26 cellular contexts compared by ENCODE assay signal in the genomic region with DNA sequence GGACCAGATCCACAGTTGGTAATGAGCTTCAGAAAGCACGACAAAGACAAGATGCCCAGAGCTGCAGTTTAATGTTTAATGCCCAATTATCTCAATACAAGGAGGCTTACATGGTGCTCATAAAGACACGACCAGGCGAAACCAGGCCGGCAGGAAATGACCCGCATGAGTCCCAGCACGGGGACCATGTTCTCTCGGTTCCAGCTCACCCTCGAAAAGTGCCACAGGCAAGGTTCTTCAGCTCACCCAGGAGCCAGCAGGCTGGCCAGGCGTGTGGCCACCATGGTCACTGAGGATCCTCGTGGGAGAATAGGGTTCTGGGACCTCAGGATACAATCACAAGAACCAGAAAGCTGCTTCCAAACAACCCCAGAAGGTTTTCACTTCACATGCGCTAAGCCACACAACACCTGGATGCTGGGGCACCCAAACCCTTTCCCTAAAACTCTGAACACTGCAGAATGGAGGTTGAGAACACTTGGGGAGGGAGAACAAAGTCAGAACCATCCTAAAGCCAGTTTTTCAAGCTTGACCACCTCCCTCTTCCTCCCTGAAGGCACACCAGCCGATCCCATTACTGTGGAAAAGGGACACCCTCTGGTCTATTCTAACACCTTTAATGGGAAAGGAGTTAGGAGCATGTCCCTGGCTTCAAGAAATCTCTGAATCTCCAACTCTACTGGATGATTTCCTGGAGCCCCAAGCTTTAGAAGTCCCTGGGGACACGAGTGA.
"Had no signal": no experiment of that assay in that cellular context is flagged by ENCODE, and none has a peak within 500 bp of the region (broad histone marks: within the 10 kb centered on the region; RNA-seq: fewer than 3 reads in every experiment).

No MANE protein-coding gene starts in this region.

- H3K9ac ChIP-seq: neural progenitor cell had no signal

- ATAC-seq: activated naive CD8-positive, alpha-beta T cell treated with anti-CD3 and anti-CD28 coated beads, Interleukin-2, amount 50 U/mL, for 24 hours; gastrocnemius medialis; left ventricle myocardium superior; mucosa of descending colon; stimulated activated naive CD8-positive, alpha-beta T cell treated with anti-CD3 and anti-CD28 coated beads, Interleukin-15, Interleukin-2, amounts not matched to agents 100 U/mL and 50 U/mL, for 24 hours had no signal

- H3K27ac ChIP-seq: colonic mucosa, gastrocnemius medialis, neural progenitor cell, prostate gland, right atrium auricular region, tibial artery, uterus had no signal

- H3K9me3 ChIP-seq: colonic mucosa, gastrocnemius medialis, mucosa of descending colon, prostate gland, right atrium auricular region, tibial artery, uterus had no signal

- H3K36me3 ChIP-seq: colonic mucosa, gastrocnemius medialis, neural progenitor cell, prostate gland, right atrium auricular region, tibial artery, uterus had no signal

- H3K4me1 ChIP-seq: colonic mucosa, gastrocnemius medialis, prostate gland, right atrium auricular region, tibial artery, uterus had no signal

- H3K4me3 ChIP-seq: colonic mucosa, gastrocnemius medialis, mucosa of descending colon, neural progenitor cell, prostate gland, right atrium auricular region, tibial artery, uterus had no signal

- H3K4me3 Mint-ChIP-seq: activated B cell treated with CpG ODN at 0.5 μM for 24 hours; activated naive CD8-positive, alpha-beta T cell treated with anti-CD3 and anti-CD28 coated beads, Interleukin-2, amount 50 U/mL, for 24 hours; brain; central memory CD8-positive, alpha-beta T cell; naive B cell; neural progenitor cell; T-helper 2 cell treated with Interferon-gamma antibody and Interleukin-4, amounts not matched to agents 5 μg/mL and 100 μg/mL, for 36 hours had no signal

- H3K27me3 Mint-ChIP-seq: activated B cell treated with CpG ODN at 0.5 μM for 24 hours; activated naive CD8-positive, alpha-beta T cell treated with anti-CD3 and anti-CD28 coated beads, Interleukin-2, amount 50 U/mL, for 24 hours; central memory CD8-positive, alpha-beta T cell; naive B cell had no signal

- H3K4me1 Mint-ChIP-seq: activated naive CD8-positive, alpha-beta T cell treated with anti-CD3 and anti-CD28 coated beads, Interleukin-2, amount 50 U/mL, for 24 hours; brain; central memory CD8-positive, alpha-beta T cell had no signal

- H3K36me3 Mint-ChIP-seq: naive B cell had no signal

- DNase-seq: activated B cell treated with CpG ODN at 0.5 μM for 24 hours; activated CD4-positive, alpha-beta T cell treated with anti-CD3 and anti-CD28 coated beads for 48 hours; activated naive CD4-positive, alpha-beta T cell treated with Interleukin-2 at 50 U/mL for 16 hours; activated naive CD8-positive, alpha-beta T cell treated with anti-CD3 and anti-CD28 coated beads, Interleukin-2, amount 50 U/mL, for 24 hours; activated T-cell treated with anti-CD3 and anti-CD28 coated beads for 4 hours; anterior cingulate cortex; colonic mucosa; erythroblast; gastrocnemius medialis; left ventricle myocardium superior; mesenchymal stem cell; mucosa of descending colon; naive B cell; stimulated activated CD4-positive, alpha-beta T cell treated with anti-CD3 and anti-CD28 coated beads, Interleukin-12 subunit alpha, Interleukin-12 subunit beta, amount 100 ng/mL, for 4 hours; stimulated activated CD4-positive, alpha-beta T cell treated with anti-CD3 and anti-CD28 coated beads, Interleukin-1b, Interleukin-23, amount 100 ng/mL, for 48 hours; stimulated activated CD8-positive, alpha-beta memory T cell treated with anti-CD3 and anti-CD28 coated beads, Interleukin-4, amount 100 ng/mL, for 48 hours; stimulated activated naive CD8-positive, alpha-beta T cell treated with anti-CD3 and anti-CD28 coated beads, Interleukin-15, Interleukin-2, amounts not matched to agents 100 U/mL and 50 U/mL, for 24 hours; substantia nigra; tibial artery; uterus had no signal

- H3K9me3 Mint-ChIP-seq: activated B cell treated with CpG ODN at 0.5 μM for 24 hours; activated naive CD8-positive, alpha-beta T cell treated with anti-CD3 and anti-CD28 coated beads, Interleukin-2, amount 50 U/mL, for 24 hours; brain; central memory CD8-positive, alpha-beta T cell; naive B cell; neural progenitor cell; T-helper 2 cell treated with Interferon-gamma antibody and Interleukin-4, amounts not matched to agents 5 μg/mL and 100 μg/mL, for 36 hours had no signal

- H3K27me3 ChIP-seq: colonic mucosa, gastrocnemius medialis, neural progenitor cell, right atrium auricular region, tibial artery, uterus had no signal

- H3K27ac Mint-ChIP-seq: activated B cell treated with CpG ODN at 0.5 μM for 24 hours; activated naive CD8-positive, alpha-beta T cell treated with anti-CD3 and anti-CD28 coated beads, Interleukin-2, amount 50 U/mL, for 24 hours; brain; neural progenitor cell; T-helper 2 cell treated with Interferon-gamma antibody and Interleukin-4, amounts not matched to agents 5 μg/mL and 100 μg/mL, for 36 hours had no signal
